8 cellular contexts compared by ENCODE assay signal in the genomic region with DNA sequence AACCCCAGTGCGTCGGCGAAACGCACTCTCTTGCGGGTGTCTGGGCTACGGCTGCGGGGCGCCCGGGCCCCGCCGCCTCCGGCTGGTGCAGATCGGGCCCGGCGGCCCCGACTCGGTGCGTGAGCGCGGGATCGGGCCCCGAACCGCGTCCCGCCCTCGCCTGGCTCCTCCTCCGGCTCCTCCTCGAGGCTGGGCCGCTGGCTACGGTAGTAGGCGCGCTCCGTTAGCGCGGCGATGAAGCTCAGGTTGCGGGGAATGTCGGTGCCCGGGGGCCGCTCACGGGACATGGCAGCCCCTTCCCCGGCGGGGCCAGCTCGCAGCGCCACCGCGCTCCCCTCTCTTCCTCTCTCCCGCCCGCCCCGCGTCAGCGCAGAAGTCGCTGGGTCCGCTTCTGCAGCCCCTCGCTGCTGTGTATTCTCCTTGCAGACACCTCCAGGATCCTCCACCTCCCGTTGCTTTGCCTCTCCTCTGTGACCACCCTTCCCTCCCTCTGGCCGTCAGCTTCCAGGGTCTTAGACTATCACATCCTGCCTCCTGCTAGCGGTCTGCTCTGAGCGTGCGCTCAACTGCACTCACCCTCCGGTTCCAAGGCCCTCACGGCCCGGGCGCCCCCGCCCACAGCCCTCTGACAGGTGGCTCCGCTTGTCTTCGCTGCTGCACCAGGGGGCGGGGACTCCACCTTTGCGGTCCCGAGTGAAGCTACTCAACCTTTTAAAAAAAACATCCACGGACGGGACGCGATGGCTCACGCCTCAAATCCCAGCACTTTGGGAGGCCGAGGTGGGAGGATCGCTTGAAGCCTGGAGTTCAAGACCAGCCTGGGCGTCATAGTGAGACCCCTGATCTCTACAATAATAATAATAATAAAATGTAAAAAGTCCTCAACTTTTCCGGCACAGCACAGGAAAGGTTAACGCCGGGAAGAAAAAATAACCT. TPM values are rescaled to one million over a fixed set of nuclear protein-coding genes. Genes with fewer than 3 reads are reported as not detected.
DNase-seq lines count a peak whose midpoint lies in the region; ATAC-seq, FAIRE-seq and TF ChIP-seq lines count a peak whose summit lies in the region.

A gene with protein sequence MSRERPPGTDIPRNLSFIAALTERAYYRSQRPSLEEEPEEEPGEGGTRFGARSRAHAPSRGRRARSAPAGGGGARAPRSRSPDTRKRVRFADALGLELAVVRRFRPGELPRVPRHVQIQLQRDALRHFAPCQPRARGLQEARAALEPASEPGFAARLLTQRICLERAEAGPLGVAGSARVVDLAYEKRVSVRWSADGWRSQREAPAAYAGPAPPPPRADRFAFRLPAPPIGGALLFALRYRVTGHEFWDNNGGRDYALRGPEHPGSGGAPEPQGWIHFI (minus strand): TSS at position 570 of the 936 bp plus-strand sequence. CDS start 283 bp downstream, at position 287.

- TF ChIP-seq CTCF in astrocyte of the cerebellum (IDR thresholded peaks at IDR 0.05; ENCODE audit: low read depth, low read length, missing control alignments), result no peak

- H3K9me3 ChIP-seq in iPS-18a (ENCODE audit: control insufficient read depth, low read depth, low read length) (no peaks in the 10 kb centered on the region), skeletal muscle satellite cell (replicated peaks; ENCODE audit: low read length) (no peaks in the 10 kb centered on the region)

- no peaks in the 10 kb centered on the region for H3K36me3 ChIP-seq in iPS-18a (ENCODE audit: control insufficient read depth, low read depth, low read length)
- no peaks in the 10 kb centered on the region for H3K36me3 ChIP-seq in skeletal muscle satellite cell (ENCODE audit: insufficient read depth, low read length)

- peak within 1 kb of the TSS; percentile 64 for H3K4me3 ChIP-seq in astrocyte of the cerebellum (ENCODE audit: low read depth, low read length)
- H3K4me3 ChIP-seq in iPS-18a (ENCODE audit: low read length), result peak within 1 kb of the TSS; percentile 76
- peak within 1 kb of the TSS; percentile 78 for H3K4me3 ChIP-seq in skeletal muscle satellite cell (ENCODE audit: low read length)

- ATAC-seq in HG02798 (IDR thresholded peaks at IDR 0.05; ENCODE audit: poor library complexity, unreplicated experiment), result peak; percentile 35

- DNase-seq in GM12892 (ENCODE audit: insufficient read length) (peak; percentile 51), NCI-H146 treated with DMSO at 0.1 percent for 48 hours (lab: John Stamatoyannopoulos, UW; ENCODE audit: unreplicated experiment) (peak; percentile 63), T-helper 9 cell (peak; percentile 80), astrocyte of the cerebellum (ENCODE audit: low read depth) (no peak), epidermal melanocyte (ENCODE audit: insufficient read length, low spot score) (no peak)

- in situ Hi-C loops in astrocyte of the cerebellum (cut with HindIII; ENCODE audit: low sequenced_read_pairs), result no loop called here

- peaks cover 14% of the 10 kb centered on the region for H3K4me1 ChIP-seq in iPS-18a (ENCODE audit: control insufficient read depth, low read depth, low read length)
- H3K4me1 ChIP-seq in skeletal muscle satellite cell (ENCODE audit: control insufficient read depth, insufficient read depth, low read length), result peaks cover 38% of the 10 kb centered on the region

- peak; percentile 81 for TF ChIP-seq POLR2A in GM12892 (IDR thresholded peaks at IDR 0.05; ENCODE audit: low read depth, low read length)

- H3K9ac ChIP-seq in iPS-18a (ENCODE audit: low read length) (peak within 1 kb of the TSS; percentile 57), skeletal muscle satellite cell (ENCODE audit: low read depth, low read length) (peak within 1 kb of the TSS; percentile 90)

- H3K27ac ChIP-seq in iPS-18a (ENCODE audit: low read length), result no peak within 1 kb of the TSS

- peak within 1 kb of the TSS; percentile 96 for H3K4me2 ChIP-seq in skeletal muscle satellite cell (ENCODE audit: low read length)

- H3K27me3 ChIP-seq in iPS-18a (ENCODE audit: control insufficient read depth, insufficient read depth, low read length) (peaks cover 47% of the 10 kb centered on the region), skeletal muscle satellite cell (ENCODE audit: control insufficient read depth, insufficient read depth, low read length) (no peaks in the 10 kb centered on the region)

- FAIRE-seq in GM12892 (lab: Jason Lieb, UNC), result peak; percentile 64

RNA-seq across cellular contexts. Expression of the gene that starts here (rescaled TPM):
- polyA plus RNA-seq in GM12892 (2012; ENCODE audit: missing spikeins), result 19.0 TPM
- total RNA-seq in skeletal muscle satellite cell (2012; rRNA removed), result 3.1 and 3.3 TPM in 2 replicates

Comparison
In these comparisons a context has a peak if more than half of its experiments do, and no peak if none do; other contexts are left out.
1. DNase-seq: peak in GM12892 (single experiment), NCI-H146 treated with DMSO at 0.1 percent for 48 hours (single experiment) and T-helper 9 cell (single experiment); none in astrocyte of the cerebellum (single experiment) and epidermal melanocyte (single experiment).
2. Peak in every context shown above with its lines, with median percentiles within 50 percentile points of each other: H3K4me3 ChIP-seq.